In genomic region chr11:124481365-124482323, GRCh38 we compare ENCODE assay signal across 9 cellular contexts. TPM values are rescaled to one million over a fixed set of nuclear protein-coding genes. Genes with fewer than 3 reads are reported as not detected.
DNase-seq lines count a peak whose midpoint lies in the region; ATAC-seq and TF ChIP-seq lines count a peak whose summit lies in the region.
"Had no signal": no experiment of that assay in that cellular context is flagged by ENCODE, and none has a peak within 500 bp of the region (broad histone marks: within the 10 kb centered on the region; RNA-seq: fewer than 3 reads in every experiment).

No MANE protein-coding gene starts in this region.

- H3K27me3 ChIP-seq in skeletal muscle tissue (ENCODE audit: control insufficient read depth in 3 of 3, insufficient read depth in 3 of 3, low read length in 3 of 3) = no peaks in the 10 kb centered on the region

- POLR2A ChIA-PET in activated CD8-positive, alpha-beta T cell treated with anti-CD3 and anti-CD28 coated beads for 36 hours (lab: Charles Lee) = interaction anchor here (0.5 kb wide), 1 partner anchor 50 kb away, joined by 3 read pairs; no protein-coding TSS in a partner anchor

- H3K9ac ChIP-seq in skeletal muscle tissue (ENCODE audit: low read depth in 1 of 3, low read length in 3 of 3) = peak overlapping the region in 1 of 3 donors; percentile 21

- H3K4me3 Mint-ChIP-seq in activated CD8-positive, alpha-beta T cell treated with anti-CD3 and anti-CD28 coated beads for 36 hours = peak overlapping the region; percentile 17

- H3K27me3 Mint-ChIP-seq in activated CD8-positive, alpha-beta T cell treated with anti-CD3 and anti-CD28 coated beads for 36 hours = peaks cover 19% of the 10 kb centered on the region

- TF ChIP-seq CTCF in activated CD8-positive, alpha-beta T cell treated with anti-CD3 and anti-CD28 coated beads for 36 hours (IDR thresholded peaks at IDR 0.05) = no peak
- no peak for TF ChIP-seq CTCF in GM13977 (IDR thresholded peaks at IDR 0.05; ENCODE audit: extremely low read depth, insufficient read depth, missing control alignments)

- H3K4me1 Mint-ChIP-seq in activated CD8-positive, alpha-beta T cell treated with anti-CD3 and anti-CD28 coated beads for 36 hours (ENCODE audit: low read depth) = peaks cover 6% of the 10 kb centered on the region

- CTCF ChIA-PET in activated CD8-positive, alpha-beta T cell treated with anti-CD3 and anti-CD28 coated beads for 36 hours (lab: Charles Lee) = no interaction called here

- H3K4me3 ChIP-seq in skeletal muscle tissue (ENCODE audit: low read length in 3 of 3) = peak overlapping the region in 2 of 3 donors; percentile 29 to 59

- no peak overlapping the region for H3K27ac Mint-ChIP-seq in activated CD8-positive, alpha-beta T cell treated with anti-CD3 and anti-CD28 coated beads for 36 hours

- intact Hi-C loops in activated CD8-positive, alpha-beta T cell treated with anti-CD3 and anti-CD28 coated beads for 36 hours (cut with micrococcal nuclease) = no loop called here
- intact Hi-C loops in left ventricle myocardium superior (cut with micrococcal nuclease) = no loop called here

- H3K27ac ChIP-seq in skeletal muscle tissue (ENCODE audit: low read depth, low read length) = no peak overlapping the region

- DNase-seq in ACHN (peak; percentile 76), MV-4-11 (lab: John Stamatoyannopoulos, UW) (peak; percentile 84), left ventricle myocardium superior (no peak), GM13977 (ENCODE audit: low spot score) (no peak), NCI-H2171 (lab: John Stamatoyannopoulos, UW) (no peak)
- peak; percentile 7 for DNase-seq in activated CD8-positive, alpha-beta T cell treated with anti-CD3 and anti-CD28 coated beads for 36 hours

- no peaks in the 10 kb centered on the region for H3K9me3 Mint-ChIP-seq in activated CD8-positive, alpha-beta T cell treated with anti-CD3 and anti-CD28 coated beads for 36 hours

- ATAC-seq in GM18909 (IDR thresholded peaks at IDR 0.05; ENCODE audit: poor library complexity, unreplicated experiment) (peak; percentile 58), left ventricle myocardium superior (peak; percentile 80)
- ATAC-seq in activated CD8-positive, alpha-beta T cell treated with anti-CD3 and anti-CD28 coated beads for 36 hours = peak; percentile 51

- no peaks in the 10 kb centered on the region for H3K9me3 ChIP-seq in skeletal muscle tissue (ENCODE audit: control insufficient read depth in 3 of 3, low read length in 3 of 3)

- H3K36me3 ChIP-seq in skeletal muscle tissue (ENCODE audit: control insufficient read depth in 3 of 3, insufficient read depth in 3 of 3, low read length in 3 of 3) = no peaks in the 10 kb centered on the region

- H3K36me3 Mint-ChIP-seq in activated CD8-positive, alpha-beta T cell treated with anti-CD3 and anti-CD28 coated beads for 36 hours (ENCODE audit: low read depth) = no peaks in the 10 kb centered on the region

- in situ Hi-C loops in ACHN (cut with HindIII; ENCODE audit: low pct_ligation_motif_present, low pct_unique_long_range_greater_than_20kb, low sequenced_read_pairs) (no loop called here), GM13977 (cut with MboI; ENCODE audit: low pct_unique_long_range_greater_than_20kb, low sequenced_read_pairs, unreplicated experiment) (no loop called here)

- H3K4me1 ChIP-seq in skeletal muscle tissue (ENCODE audit: control insufficient read depth in 3 of 3, insufficient read depth in 3 of 3, low read length in 3 of 3) = no peaks in the 10 kb centered on the region

RNA-seq across cellular contexts. Expression of gene OR8B8, which starts 36.1 kb away (rescaled TPM):
- total RNA-seq in activated CD8-positive, alpha-beta T cell treated with anti-CD3 and anti-CD28 coated beads for 36 hours = not detected
- total RNA-seq in left ventricle myocardium superior = not detected
- not detected for total RNA-seq in skeletal muscle tissue
- total RNA-seq: urinary bladder had no signal

RNA-seq across cellular contexts. Expression of gene OR8B4, which starts 57.0 kb away (rescaled TPM):
- not detected for total RNA-seq in activated CD8-positive, alpha-beta T cell treated with anti-CD3 and anti-CD28 coated beads for 36 hours
- total RNA-seq in left ventricle myocardium superior (not detected), skeletal muscle tissue (not detected)
- total RNA-seq: urinary bladder had no signal

Comparison
In these comparisons a context has a peak if more than half of its experiments do, and no peak if none do; other contexts are left out.
1. DNase-seq: peak in ACHN (single experiment), MV-4-11 (single experiment) and activated CD8-positive, alpha-beta T cell treated with anti-CD3 and anti-CD28 coated beads for 36 hours (single experiment); none in left ventricle myocardium superior (single experiment), GM13977 (single experiment) and NCI-H2171 (single experiment).
2. Peak in every context shown above with its lines, with median percentiles within 50 percentile points of each other: ATAC-seq.